In the genomic region with DNA sequence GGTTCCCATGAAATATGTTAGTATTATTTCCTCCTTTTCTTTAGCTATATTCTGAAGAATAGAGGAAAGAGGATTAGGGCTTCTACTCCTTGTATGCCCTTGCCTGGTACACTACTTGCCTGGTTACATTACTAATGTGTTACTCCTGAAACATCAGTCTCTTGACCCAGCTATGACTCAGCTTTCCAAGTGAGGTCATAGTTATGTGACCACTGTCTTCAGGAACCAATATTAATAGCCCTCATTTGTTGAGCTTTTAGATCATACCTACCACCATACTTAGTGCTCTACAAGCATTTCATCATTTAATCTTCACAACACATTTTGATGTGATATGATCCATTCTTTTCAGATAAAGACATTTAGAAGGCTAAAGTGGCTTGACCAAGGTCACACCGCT, we compare ENCODE assay signal across 9 cellular contexts.
A peak's percentile ranks its signal among the peaks of the same experiment; 100 is the strongest.
DNase-seq lines count a peak whose midpoint lies in the region; ATAC-seq and TF ChIP-seq lines count a peak whose summit lies in the region.
"Had no signal": no experiment of that assay in that cellular context is flagged by ENCODE, and none has a peak within 500 bp of the region (broad histone marks: within the 10 kb centered on the region; RNA-seq: fewer than 3 reads in every experiment).

No MANE protein-coding gene starts in this region.

- peak overlapping the region; percentile 91 for H3K27ac ChIP-seq in left ventricle myocardium inferior (replicated peaks)
- H3K27ac ChIP-seq: BLaER1 had no signal

- no peaks in the 10 kb centered on the region for H3K36me3 Mint-ChIP-seq in IgD-negative memory B cell
- no peaks in the 10 kb centered on the region for H3K36me3 Mint-ChIP-seq in effector memory CD8-positive, alpha-beta T cell (ENCODE audit: insufficient read depth)

- no peak for ATAC-seq in left ventricle myocardium superior
- ATAC-seq in effector memory CD8-positive, alpha-beta T cell (replicated peaks), result no peak

- H3K4me3 ChIP-seq in left ventricle myocardium inferior (no peak overlapping the region), fibroblast of the aortic adventitia (ENCODE audit: low read depth, low read length) (no peak overlapping the region)
- H3K4me3 ChIP-seq: BLaER1 had no signal

- H3K9me3 ChIP-seq in left ventricle myocardium inferior (replicated peaks), result no peaks in the 10 kb centered on the region
- H3K9me3 ChIP-seq: BLaER1 had no signal

- TF ChIP-seq CTCF in left ventricle myocardium inferior (IDR thresholded peaks at IDR 0.05; ENCODE audit: borderline replicate concordance) (no peak), fibroblast of the aortic adventitia (IDR thresholded peaks at IDR 0.05; ENCODE audit: insufficient read depth, low read length) (no peak)

- no peak for DNase-seq in left ventricle myocardium inferior
- no peak for DNase-seq in left ventricle myocardium superior
- peak; percentile 66 for DNase-seq in fibroblast of the aortic adventitia (ENCODE audit: low read depth)
- DNase-seq in effector memory CD8-positive, alpha-beta T cell, result no peak
- no peak for DNase-seq in NCI-H2081 treated with DMSO at 0.1 percent for 48 hours (lab: John Stamatoyannopoulos, UW)
- no peak for DNase-seq in RPMI8226
- no peak for DNase-seq in cerebellar nuclear complex (lab: John Stamatoyannopoulos, UW)

- H3K4me3 Mint-ChIP-seq in IgD-negative memory B cell, result peak overlapping the region in 1 of 4 donors; percentile 5
- no peak overlapping the region for H3K4me3 Mint-ChIP-seq in effector memory CD8-positive, alpha-beta T cell

- no peaks in the 10 kb centered on the region for H3K27me3 Mint-ChIP-seq in IgD-negative memory B cell
- no peaks in the 10 kb centered on the region for H3K27me3 Mint-ChIP-seq in effector memory CD8-positive, alpha-beta T cell

- peaks cover 74% of the 10 kb centered on the region for H3K4me1 ChIP-seq in left ventricle myocardium inferior

- H3K27me3 ChIP-seq in left ventricle myocardium inferior (ENCODE audit: low read depth), result no peaks in the 10 kb centered on the region

- H3K36me3 ChIP-seq in left ventricle myocardium inferior, result no peaks in the 10 kb centered on the region

- intact Hi-C loops in left ventricle myocardium inferior (cut with micrococcal nuclease), result loop anchor here (10.0 kb wide), 1 partner anchor 47 kb away; no protein-coding TSS in a partner anchor
- intact Hi-C loops in left ventricle myocardium superior (cut with micrococcal nuclease), result no loop called here

- peak overlapping the region; percentile 2 to 83 (median 41) for H3K27ac Mint-ChIP-seq in IgD-negative memory B cell
- no peak overlapping the region for H3K27ac Mint-ChIP-seq in effector memory CD8-positive, alpha-beta T cell

- H3K9me3 Mint-ChIP-seq in IgD-negative memory B cell, result no peaks in the 10 kb centered on the region
- no peaks in the 10 kb centered on the region for H3K9me3 Mint-ChIP-seq in effector memory CD8-positive, alpha-beta T cell

- H3K4me1 Mint-ChIP-seq in IgD-negative memory B cell, result peaks cover 5 to 17% (median 13%) of the 10 kb centered on the region in 3 donors
- peaks cover 9 to 10% of the 10 kb centered on the region in 2 donors for H3K4me1 Mint-ChIP-seq in effector memory CD8-positive, alpha-beta T cell (ENCODE audit: low read depth in 2 of 2)

Comparison
In these comparisons a context has a peak if more than half of its experiments do, and no peak if none do; other contexts are left out.
1. H3K27ac Mint-ChIP-seq: peak in IgD-negative memory B cell (3 of 3); none in effector memory CD8-positive, alpha-beta T cell (0 of 2).